In genomic region chr16:32283024-32283423, GRCh38 we compare ENCODE assay signal across 3 cellular contexts. TPM values are rescaled to one million over a fixed set of nuclear protein-coding genes. Genes with fewer than 3 reads are reported as not detected.
"Had no signal": no experiment of that assay in that cellular context is flagged by ENCODE, and none has a peak within 500 bp of the region (broad histone marks: within the 10 kb centered on the region; RNA-seq: fewer than 3 reads in every experiment).

No MANE protein-coding gene starts in this region.

RNA-seq across cellular contexts. Expression of gene TP53TG3D, which starts 29.9 kb away (rescaled TPM):
- total RNA-seq: HT-29, IMR-90 had no signal
- polyA plus RNA-seq: IgD-negative memory B cell had no signal
